ENCODE assay signal across 21 cellular contexts in genomic region chr10:126337241-126337640, GRCh38. TPM values are rescaled to one million over a fixed set of nuclear protein-coding genes. Genes with fewer than 3 reads are reported as not detected.
DNase-seq lines count a peak whose midpoint lies in the region; ATAC-seq, FAIRE-seq and TF ChIP-seq lines count a peak whose summit lies in the region.
"Had no signal": no experiment of that assay in that cellular context is flagged by ENCODE, and none has a peak within 500 bp of the region (broad histone marks: within the 10 kb centered on the region; RNA-seq: fewer than 3 reads in every experiment).

No MANE protein-coding gene starts in this region.

- no peaks in the 10 kb centered on the region for H3K27me3 Mint-ChIP-seq in activated T-helper 17 cell treated with anti-CD3 and anti-CD28 coated beads, Interleukin-2, amount 50 U/mL, for 72 hours
- H3K27me3 Mint-ChIP-seq: B cell had no signal

- ATAC-seq in A549 = no peak
- no peak for ATAC-seq in activated T-helper 17 cell treated with anti-CD3 and anti-CD28 coated beads, Interleukin-2, amount 50 U/mL, for 72 hours (replicated peaks)
- no peak for ATAC-seq in GM18858 (IDR thresholded peaks at IDR 0.05; ENCODE audit: unreplicated experiment)
- ATAC-seq: CD8-positive, alpha-beta T cell; GM12878; HCT116; K562 had no signal

- H3K4me1 ChIP-seq in A549 = peaks cover 6% of the 10 kb centered on the region
- H3K4me1 ChIP-seq in esophagus muscularis mucosa = no peaks in the 10 kb centered on the region
- H3K4me1 ChIP-seq in small intestine (ENCODE audit: control insufficient read depth in 2 of 2, insufficient read depth in 1 of 2, low read depth in 1 of 2, low read length in 1 of 2) = no peaks in the 10 kb centered on the region
- H3K4me1 ChIP-seq: BLaER1 treated with 17β-estradiol and CSF1 and Interleukin-3, amounts not matched to agents 10 nM and 100 nM had no signal

- TF ChIP-seq EP300 in A549 (IDR thresholded peaks at IDR 0.05) (no peak), esophagus muscularis mucosa (IDR thresholded peaks at IDR 0.05) (no peak)

- intact Hi-C loops in esophagus muscularis mucosa (cut with DNase I) = no loop called here

- H3K4me3 Mint-ChIP-seq in activated T-helper 17 cell treated with anti-CD3 and anti-CD28 coated beads, Interleukin-2, amount 50 U/mL, for 72 hours = no peak overlapping the region
- H3K4me3 Mint-ChIP-seq: B cell; CD8-positive, alpha-beta T cell; HFFc6 had no signal

- H3K27me3 ChIP-seq in esophagus muscularis mucosa (no peaks in the 10 kb centered on the region), small intestine (ENCODE audit: control insufficient read depth in 2 of 2, insufficient read depth in 2 of 2, low read length in 2 of 2) (peaks cover 0 to 2% of the 10 kb centered on the region in 2 donors)
- H3K27me3 ChIP-seq: BLaER1 treated with 17β-estradiol and CSF1 and Interleukin-3, amounts not matched to agents 10 nM and 100 nM had no signal

- no peaks in the 10 kb centered on the region for H3K36me3 Mint-ChIP-seq in activated T-helper 17 cell treated with anti-CD3 and anti-CD28 coated beads, Interleukin-2, amount 50 U/mL, for 72 hours (ENCODE audit: low read depth)
- H3K36me3 Mint-ChIP-seq: CD8-positive, alpha-beta T cell had no signal

- no peak overlapping the region for H3K27ac Mint-ChIP-seq in activated T-helper 17 cell treated with anti-CD3 and anti-CD28 coated beads, Interleukin-2, amount 50 U/mL, for 72 hours
- H3K27ac Mint-ChIP-seq: B cell; CD8-positive, alpha-beta T cell; HFFc6 had no signal

- FAIRE-seq in A549 (lab: Jason Lieb, UNC) = no peak
- FAIRE-seq in small intestine (lab: Jason Lieb, UNC) = no peak
- FAIRE-seq: GM12878, GM19239, HTR-8/SVneo, K562 had no signal

- WGBS in A549 (ENCODE audit: missing lambda C conversion rate) = 56% methylated on average over 1 of the region's 1 CpG
- WGBS in esophagus muscularis mucosa = 93% methylated on average over 1 of the region's 1 CpG
- WGBS in small intestine, 3 donors = 40 to 80% (median 64%) methylated on average over 1 of the region's 1 CpG

- TF ChIP-seq CTCF in A549 (IDR thresholded peaks at IDR 0.05) (no peak), esophagus muscularis mucosa (IDR thresholded peaks at IDR 0.05) (no peak)

- H3K9me3 ChIP-seq in A549 (no peaks in the 10 kb centered on the region), esophagus muscularis mucosa (no peaks in the 10 kb centered on the region), small intestine (ENCODE audit: control insufficient read depth, low read depth) (no peaks in the 10 kb centered on the region)
- H3K9me3 ChIP-seq: BLaER1 treated with 17β-estradiol and CSF1 and Interleukin-3, amounts not matched to agents 10 nM and 100 nM had no signal

- peaks cover 15% of the 10 kb centered on the region for H3K9me3 Mint-ChIP-seq in activated T-helper 17 cell treated with anti-CD3 and anti-CD28 coated beads, Interleukin-2, amount 50 U/mL, for 72 hours
- H3K9me3 Mint-ChIP-seq: HFFc6 had no signal

- H3K4me3 ChIP-seq in A549 (no peak overlapping the region), esophagus muscularis mucosa (no peak overlapping the region), small intestine (ENCODE audit: low read depth in 1 of 2, low read length in 2 of 2) (no peak overlapping the region)
- H3K4me3 ChIP-seq: BLaER1 treated with 17β-estradiol and CSF1 and Interleukin-3, amounts not matched to agents 10 nM and 100 nM; GM12878; K562 had no signal

- POLR2A ChIA-PET in A549 (lab: Yijun Ruan, JAX) = no interaction called here

- DNase-seq in A549 (ENCODE audit: low read depth in 1 of 2, low spot score in 1 of 2) (no peak), DMS53 treated with DMSO at 0.1 percent for 48 hours (lab: John Stamatoyannopoulos, UW; ENCODE audit: unreplicated experiment) (peak; percentile 2), esophagus muscularis mucosa (ENCODE audit: extremely low spot score) (peak; percentile 81), small intestine (peak; percentile 6), HCEC 1CT (no peak), DMS79 treated with DMSO at 0.1 percent for 48 hours (lab: John Stamatoyannopoulos, UW) (no peak)
- DNase-seq: 8988T; CD8-positive, alpha-beta T cell; DMS 273 treated with DMSO at 0.1 percent for 48 hours; DMS79; GF-D8; HFFc6 had no signal

- 0 out of 3 replicates have a peak overlapping the region, but pooled peaks have one; percentile 21 for H3K4me2 ChIP-seq in A549
- H3K4me2 ChIP-seq: BLaER1 treated with 17β-estradiol and CSF1 and Interleukin-3, amounts not matched to agents 10 nM and 100 nM had no signal

- TF ChIP-seq POLR2A in A549 (IDR thresholded peaks at IDR 0.05; ENCODE audit: low read length) (no peak), esophagus muscularis mucosa (IDR thresholded peaks at IDR 0.05; ENCODE audit: low read depth) (no peak)

- H3K27ac ChIP-seq in A549 = no peak overlapping the region
- no peak overlapping the region for H3K27ac ChIP-seq in esophagus muscularis mucosa (replicated peaks in 1 of 4)
- no peak overlapping the region for H3K27ac ChIP-seq in small intestine (ENCODE audit: low read depth in 1 of 2, low read length in 1 of 2)
- H3K27ac ChIP-seq: BLaER1 treated with 17β-estradiol and CSF1 and Interleukin-3, amounts not matched to agents 10 nM and 100 nM had no signal

- H3K36me3 ChIP-seq in esophagus muscularis mucosa (no peaks in the 10 kb centered on the region), small intestine (ENCODE audit: control insufficient read depth in 2 of 2, insufficient read depth in 2 of 2, low read length in 2 of 2) (no peaks in the 10 kb centered on the region)
- H3K36me3 ChIP-seq: BLaER1 treated with 17β-estradiol and CSF1 and Interleukin-3, amounts not matched to agents 10 nM and 100 nM had no signal

- no peaks in the 10 kb centered on the region for H3K4me1 Mint-ChIP-seq in activated T-helper 17 cell treated with anti-CD3 and anti-CD28 coated beads, Interleukin-2, amount 50 U/mL, for 72 hours
- H3K4me1 Mint-ChIP-seq: B cell had no signal

- TF ChIP-seq RAD21 in A549 (conservative IDR thresholded peaks at IDR 0.05 in 1 of 2, IDR thresholded peaks at IDR 0.05 in 1 of 2) = no peak

- CTCF ChIA-PET in A549 (lab: Yijun Ruan, JAX) = interaction anchor here (1.6 kb wide), 1 partner anchor 299 kb away, joined by 3 read pairs; no protein-coding TSS in a partner anchor

TF ChIP-seq in A549, 52 proteins besides CTCF, POLR2A, EP300 and RAD21:
- TF ChIP-seq, protein P1, sequence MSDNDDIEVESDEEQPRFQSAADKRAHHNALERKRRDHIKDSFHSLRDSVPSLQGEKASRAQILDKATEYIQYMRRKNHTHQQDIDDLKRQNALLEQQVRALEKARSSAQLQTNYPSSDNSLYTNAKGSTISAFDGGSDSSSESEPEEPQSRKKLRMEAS (IDR thresholded peaks at IDR 0.05) = no peak
- no peak for TF ChIP-seq PHF8 (IDR thresholded peaks at IDR 0.05; ENCODE audit: borderline replicate concordance, low read depth)
- TF ChIP-seq HOXA7 (CRISPR knock-in tag; IDR thresholded peaks at IDR 0.05) = no peak
- TF ChIP-seq ZNF302 (CRISPR knock-in tag; IDR thresholded peaks at IDR 0.05) = no peak
- TF ChIP-seq, protein P2, sequence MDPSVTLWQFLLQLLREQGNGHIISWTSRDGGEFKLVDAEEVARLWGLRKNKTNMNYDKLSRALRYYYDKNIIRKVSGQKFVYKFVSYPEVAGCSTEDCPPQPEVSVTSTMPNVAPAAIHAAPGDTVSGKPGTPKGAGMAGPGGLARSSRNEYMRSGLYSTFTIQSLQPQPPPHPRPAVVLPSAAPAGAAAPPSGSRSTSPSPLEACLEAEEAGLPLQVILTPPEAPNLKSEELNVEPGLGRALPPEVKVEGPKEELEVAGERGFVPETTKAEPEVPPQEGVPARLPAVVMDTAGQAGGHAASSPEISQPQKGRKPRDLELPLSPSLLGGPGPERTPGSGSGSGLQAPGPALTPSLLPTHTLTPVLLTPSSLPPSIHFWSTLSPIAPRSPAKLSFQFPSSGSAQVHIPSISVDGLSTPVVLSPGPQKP (IDR thresholded peaks at IDR 0.05; ENCODE audit: low read depth, low read length) = no peak
- no peak for TF ChIP-seq RARB (CRISPR knock-in tag; IDR thresholded peaks at IDR 0.05)
- TF ChIP-seq BCL3 (IDR thresholded peaks at IDR 0.05) = no peak
- no peak for TF ChIP-seq PBX3 (IDR thresholded peaks at IDR 0.05)
- no peak for TF ChIP-seq HOXB13 (CRISPR knock-in tag; IDR thresholded peaks at IDR 0.05; ENCODE audit: low read depth)
- no peak for TF ChIP-seq HDAC2 (IDR thresholded peaks at IDR 0.05)

RNA-seq across cellular contexts. Expression of gene ADAM12, which starts 51.0 kb away (rescaled TPM):
- polyA plus RNA-seq in A549 (2011; rRNA removed) (1.6 and 2.2 TPM in 2 replicates), A549 (2017; fragmentation: RNase III; extraction: RNeasy Plus Mini Kit Qiagen cat#74134 plus additional on column Dnase treatment) (4.5 to 4.8 TPM (median 4.8 TPM) in 3 replicates), small intestine (under 1 TPM in 1 of 3 donors, not detected in 2; 0.45 TPM)
- polyA plus RNA-seq in A549 (2012; cell fraction: cytosol; rRNA removed) = 0.56 and 0.67 TPM in 2 replicates
- 1.1 and 1.8 TPM in 2 replicates for polyA plus RNA-seq in A549 (2012; cell fraction: nucleus; rRNA removed)
- polyA minus RNA-seq in A549 (2011; rRNA and poly(A)+ RNA removed) = 1.4 and 6.1 TPM in 2 replicates
- total RNA-seq in esophagus muscularis mucosa = 1 to 10 TPM in 2 of 4 donors, under 1 TPM in 2; under 0.01 to 1.3 (median 1.0) TPM
- 10 to 100 TPM in 1 of 2 donors, 1 to 10 TPM in 1; 8.4 to 25.5 TPM for total RNA-seq in activated T-helper 17 cell treated with anti-CD3 and anti-CD28 coated beads, Interleukin-2, amount 50 U/mL, for 72 hours
- total RNA-seq: K562 had no signal
- polyA plus RNA-seq: K562 had no signal

Comparison
In these comparisons a context has a peak if more than half of its experiments do, and no peak if none do; other contexts are left out.
1. DNase-seq: peak in DMS53 treated with DMSO at 0.1 percent for 48 hours (single experiment), esophagus muscularis mucosa (single experiment) and small intestine (single experiment); none in A549 (0 of 2), HCEC 1CT (single experiment) and DMS79 treated with DMSO at 0.1 percent for 48 hours (single experiment).
2. RNA of gene ADAM12, which starts 51.0 kb away (total RNA-seq): 8.4 to 25.5 TPM in activated T-helper 17 cell treated with anti-CD3 and anti-CD28 coated beads, Interleukin-2, amount 50 U/mL, for 72 hours; under 0.01 to 1.3 TPM in esophagus muscularis mucosa; every median in the first group is over 4 times any median in the second.